2 cellular contexts compared by ENCODE assay signal in the genomic region with DNA sequence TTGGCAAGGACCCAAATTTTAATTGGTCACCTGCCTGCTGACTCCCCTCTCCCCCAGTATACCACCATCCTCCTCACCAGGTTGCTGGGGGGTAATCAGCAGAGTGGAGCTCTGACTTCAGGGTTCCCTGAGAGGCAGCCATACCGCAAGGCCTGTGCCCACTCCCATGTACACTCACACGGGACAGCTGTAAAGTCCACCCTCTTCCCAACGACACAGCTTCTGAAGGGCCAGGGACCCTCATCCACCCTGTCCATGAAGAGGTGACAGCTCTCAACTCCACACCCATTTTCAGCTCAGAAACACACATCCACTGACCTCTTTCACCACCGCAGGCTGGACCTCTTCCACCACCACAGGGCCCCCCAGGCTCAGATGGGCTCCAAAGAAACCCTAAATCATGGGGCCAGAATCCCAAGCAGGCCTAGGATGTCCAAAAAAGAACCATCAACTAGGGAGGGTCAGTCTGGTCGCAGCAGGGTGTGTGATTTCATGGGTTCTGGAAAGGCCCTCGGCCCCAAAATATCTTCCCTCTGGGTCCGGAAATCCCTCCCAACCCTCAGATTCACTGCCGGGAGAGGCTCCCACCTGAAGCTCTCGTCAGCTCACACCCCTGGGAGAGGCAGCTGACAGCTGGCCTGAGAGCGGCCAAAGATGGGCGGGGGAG.
TF ChIP-seq lines count a peak whose summit lies in the region.

No MANE protein-coding gene starts in this region.

TF ChIP-seq in GM12878, 131 proteins besides CTCF, POLR2A, EP300 and RAD21:
- TF ChIP-seq SMC3 (IDR thresholded peaks at IDR 0.05; ENCODE audit: borderline replicate concordance, low read length): no peak
- TF ChIP-seq TCF3 (IDR thresholded peaks at IDR 0.05; ENCODE audit: borderline replicate concordance, insufficient read depth, low read depth, low read length): no peak
- peak; percentile 39 for TF ChIP-seq MXI1 (IDR thresholded peaks at IDR 0.05; ENCODE audit: low read depth, low read length)
- no peak for TF ChIP-seq RELB (IDR thresholded peaks at IDR 0.05; ENCODE audit: low read depth)
- TF ChIP-seq, protein P1, sequence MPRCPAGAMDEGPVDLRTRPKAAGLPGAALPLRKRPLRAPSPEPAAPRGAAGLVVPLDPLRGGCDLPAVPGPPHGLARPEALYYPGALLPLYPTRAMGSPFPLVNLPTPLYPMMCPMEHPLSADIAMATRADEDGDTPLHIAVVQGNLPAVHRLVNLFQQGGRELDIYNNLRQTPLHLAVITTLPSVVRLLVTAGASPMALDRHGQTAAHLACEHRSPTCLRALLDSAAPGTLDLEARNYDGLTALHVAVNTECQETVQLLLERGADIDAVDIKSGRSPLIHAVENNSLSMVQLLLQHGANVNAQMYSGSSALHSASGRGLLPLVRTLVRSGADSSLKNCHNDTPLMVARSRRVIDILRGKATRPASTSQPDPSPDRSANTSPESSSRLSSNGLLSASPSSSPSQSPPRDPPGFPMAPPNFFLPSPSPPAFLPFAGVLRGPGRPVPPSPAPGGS (IDR thresholded peaks at IDR 0.05; ENCODE audit: borderline replicate concordance, insufficient read depth, low read depth, low read length, poor library complexity, severe bottlenecking): peak; percentile 13
- TF ChIP-seq KDM1A (IDR thresholded peaks at IDR 0.05; ENCODE audit: borderline replicate concordance): no peak
- no peak for TF ChIP-seq ZBED1 (IDR thresholded peaks at IDR 0.05; ENCODE audit: borderline replicate concordance)
- TF ChIP-seq TCF12 (IDR thresholded peaks at IDR 0.05; ENCODE audit: low read depth, low read length): peak; percentile 61; the same call in 1 of the 2 replicates
- no peak for TF ChIP-seq SPI1 (IDR thresholded peaks at IDR 0.05; ENCODE audit: borderline replicate concordance, insufficient read depth, low read depth, low read length)
- no peak for TF ChIP-seq STAT3 (IDR thresholded peaks at IDR 0.05; ENCODE audit: low read depth, low read length)
- TF ChIP-seq CHD4 (IDR thresholded peaks at IDR 0.05): no peak
- peak; percentile 66 for TF ChIP-seq POLR2AphosphoS5 (IDR thresholded peaks at IDR 0.05; ENCODE audit: low read length)

TF ChIP-seq in liver, 16 proteins besides CTCF, POLR2A, EP300 and RAD21:
- no peak for TF ChIP-seq GABPA (IDR thresholded peaks at IDR 0.05 in 1 of 2, conservative IDR thresholded peaks at IDR 0.05 in 1 of 2)
- no peak for TF ChIP-seq FOXA2 (IDR thresholded peaks at IDR 0.05)
- TF ChIP-seq HNF4A (conservative IDR thresholded peaks at IDR 0.05): no peak
- no peak for TF ChIP-seq MAX (IDR thresholded peaks at IDR 0.05)
- no peak for TF ChIP-seq JUND (IDR thresholded peaks at IDR 0.05)
- TF ChIP-seq TAF1 (conservative IDR thresholded peaks at IDR 0.05): no peak
TF ChIP-seq in liver: peak in this region for 0.
